36 cellular contexts compared by ENCODE assay signal in the genomic region with DNA sequence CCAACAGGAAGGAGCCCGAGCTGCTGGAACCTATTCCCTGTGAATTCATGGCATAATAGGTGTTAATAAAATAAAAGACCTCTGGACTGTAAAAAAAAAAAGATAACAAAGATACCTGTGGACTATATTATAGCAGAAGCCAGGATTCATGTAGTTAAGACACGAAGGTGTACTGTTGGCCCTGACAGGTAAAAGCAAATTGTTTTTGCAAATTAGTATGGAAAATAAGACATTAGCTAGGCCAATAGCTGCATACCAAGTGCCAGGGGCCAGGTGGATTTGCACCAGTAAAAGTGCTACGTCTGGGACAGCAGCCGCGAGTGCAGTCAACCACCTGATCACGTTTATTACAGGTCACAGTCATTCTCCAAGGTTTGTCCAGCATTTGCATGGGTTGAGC. TPM values are rescaled to one million over a fixed set of nuclear protein-coding genes. Genes with fewer than 3 reads are reported as not detected.
"Had no signal": no experiment of that assay in that cellular context is flagged by ENCODE, and none has a peak within 500 bp of the region (broad histone marks: within the 10 kb centered on the region; RNA-seq: fewer than 3 reads in every experiment).

No MANE protein-coding gene starts in this region.

- H3K27me3 Mint-ChIP-seq: brain had no signal

- H3K4me3 Mint-ChIP-seq: activated CD4-positive, alpha-beta memory T cell treated with anti-CD3 and anti-CD28 coated beads, Interleukin-2, amount 10 ng/mL, durations not matched to agents 7 days and 5 days; activated CD8-positive, alpha-beta memory T cell treated with anti-CD3 and anti-CD28 coated beads, Interleukin-2, amount 10 ng/mL, durations not matched to agents 7 days and 5 days; activated naive CD8-positive, alpha-beta T cell; activated naive CD8-positive, alpha-beta T cell treated with anti-CD3 and anti-CD28 coated beads, Interleukin-2, amount 50 U/mL, for 24 hours; activated T-cell treated with anti-CD3 and anti-CD28 coated beads, Interleukin-2, amount 50 U/mL, for 24 hours; brain had no signal

- H3K36me3 ChIP-seq: WERI-Rb-1 had no signal

- H3K27ac ChIP-seq: PC-9, RWPE1, WERI-Rb-1 had no signal

- H3K27ac Mint-ChIP-seq: activated CD4-positive, alpha-beta memory T cell treated with anti-CD3 and anti-CD28 coated beads, Interleukin-2, amount 10 ng/mL, durations not matched to agents 7 days and 5 days; activated CD8-positive, alpha-beta memory T cell treated with anti-CD3 and anti-CD28 coated beads, Interleukin-2, amount 10 ng/mL, durations not matched to agents 7 days and 5 days; activated naive CD8-positive, alpha-beta T cell; activated naive CD8-positive, alpha-beta T cell treated with anti-CD3 and anti-CD28 coated beads, Interleukin-2, amount 50 U/mL, for 24 hours; activated T-cell treated with anti-CD3 and anti-CD28 coated beads, Interleukin-2, amount 50 U/mL, for 24 hours; activated T-helper 2 cell treated with anti-CD3 and anti-CD28 coated beads, Interferon-gamma antibody, Interleukin-2, Interleukin-4, amounts not matched to agents 10 μg/mL and 5 μg/mL and 100 μg/mL, durations not matched to agents 14 hours and 24 hours and 36 hours had no signal

- H3K4me3 ChIP-seq: K562, PC-9 had no signal

- H3K9me3 Mint-ChIP-seq: activated CD4-positive, alpha-beta memory T cell treated with anti-CD3 and anti-CD28 coated beads, Interleukin-2, amount 10 ng/mL, durations not matched to agents 7 days and 5 days; activated naive CD8-positive, alpha-beta T cell treated with anti-CD3 and anti-CD28 coated beads, Interleukin-2, amount 50 U/mL, for 24 hours; activated T-cell treated with anti-CD3 and anti-CD28 coated beads, Interleukin-2, amount 50 U/mL, for 24 hours; activated T-helper 2 cell treated with anti-CD3 and anti-CD28 coated beads, Interferon-gamma antibody, Interleukin-2, Interleukin-4, amounts not matched to agents 10 μg/mL and 5 μg/mL and 100 μg/mL, durations not matched to agents 14 hours and 24 hours and 36 hours had no signal

- DNase-seq: activated CD4-positive, alpha-beta memory T cell treated with anti-CD3 and anti-CD28 coated beads, Interleukin-2, amount 10 ng/mL, durations not matched to agents 7 days and 5 days; activated CD4-positive, alpha-beta T cell treated with anti-CD3 and anti-CD28 coated beads for 1 hour; activated CD4-positive, alpha-beta T cell treated with anti-CD3 and anti-CD28 coated beads for 48 hours; activated CD4-positive, CD25-positive, alpha-beta regulatory T cell; activated CD8-positive, alpha-beta memory T cell treated with anti-CD3 and anti-CD28 coated beads for 24 hours; activated CD8-positive, alpha-beta memory T cell treated with anti-CD3 and anti-CD28 coated beads, Interleukin-2, amount 10 ng/mL, durations not matched to agents 7 days and 5 days; activated gamma-delta T cell; activated naive CD4-positive, alpha-beta T cell treated with Interleukin-2 at 50 U/mL for 16 hours; activated naive CD8-positive, alpha-beta T cell treated with anti-CD3 and anti-CD28 coated beads, Interleukin-2, amount 50 U/mL, for 24 hours; activated T-cell treated with anti-CD3 and anti-CD28 coated beads, Interleukin-2, amount 50 U/mL, for 24 hours; central memory CD4-positive, alpha-beta T cell; NCI-H1092 treated with DMSO at 0.1 percent for 48 hours; NCI-H1417; NCI-H146; NCI-H187; NCI-H2081; NCI-H2171 treated with DMSO at 0.1 percent for 48 hours; NCI-H2227 treated with DMSO at 0.1 percent for 48 hours; NCI-H446; NCI-H510A treated with DMSO at 0.1 percent for 48 hours; NCI-H748 treated with DMSO at 0.1 percent for 48 hours; PC-9; SW 1271; T-helper 1 cell; T-helper 2 cell; T-helper 9 cell; WERI-Rb-1 had no signal

- H3K4me1 Mint-ChIP-seq: activated CD4-positive, alpha-beta memory T cell treated with anti-CD3 and anti-CD28 coated beads, Interleukin-2, amount 10 ng/mL, durations not matched to agents 7 days and 5 days; activated CD8-positive, alpha-beta memory T cell treated with anti-CD3 and anti-CD28 coated beads, Interleukin-2, amount 10 ng/mL, durations not matched to agents 7 days and 5 days; activated naive CD8-positive, alpha-beta T cell treated with anti-CD3 and anti-CD28 coated beads, Interleukin-2, amount 50 U/mL, for 24 hours had no signal

- FAIRE-seq: bronchial epithelial cell, K562, RCC 7860 had no signal

- H2AFZ ChIP-seq: PC-9 had no signal

- H3K4me2 ChIP-seq: PC-9 had no signal

- H3K36me3 Mint-ChIP-seq: activated CD8-positive, alpha-beta memory T cell treated with anti-CD3 and anti-CD28 coated beads, Interleukin-2, amount 10 ng/mL, durations not matched to agents 7 days and 5 days; activated naive CD8-positive, alpha-beta T cell; brain had no signal

RNA-seq across cellular contexts. Expression of gene TNFAIP2, which starts 26.1 kb away (rescaled TPM):
- total RNA-seq: OCI-LY7 had no signal

RNA-seq across cellular contexts. Expression of gene EXOC3L4, which starts 54.8 kb away (rescaled TPM):
- total RNA-seq: activated CD4-positive, alpha-beta memory T cell treated with anti-CD3 and anti-CD28 coated beads, Interleukin-2, amount 10 ng/mL, durations not matched to agents 7 days and 5 days; activated CD8-positive, alpha-beta memory T cell treated with anti-CD3 and anti-CD28 coated beads, Interleukin-2, amount 10 ng/mL, durations not matched to agents 7 days and 5 days; activated T-helper 2 cell treated with anti-CD3 and anti-CD28 coated beads, Interferon-gamma antibody, Interleukin-2, Interleukin-4, amounts not matched to agents 10 μg/mL and 5 μg/mL and 100 μg/mL, durations not matched to agents 14 hours and 24 hours and 36 hours; bronchial epithelial cell; M059J; OCI-LY7 had no signal
